Comparison of ENCODE assay signal across 14 cellular contexts in genomic region chr4:174135530-174135929, GRCh38.
DNase-seq lines count a peak whose midpoint lies in the region; ATAC-seq and TF ChIP-seq lines count a peak whose summit lies in the region.
"Had no signal": no experiment of that assay in that cellular context is flagged by ENCODE, and none has a peak within 500 bp of the region (broad histone marks: within the 10 kb centered on the region; RNA-seq: fewer than 3 reads in every experiment).

No MANE protein-coding gene starts in this region.

- POLR2A ChIA-PET in A673 (lab: Charles Lee; ENCODE audit: low non-redundant PET): no interaction called here

- ATAC-seq in HG03175 (IDR thresholded peaks at IDR 0.05; ENCODE audit: unreplicated experiment): peak; percentile 44
- ATAC-seq in psoas muscle: no peak
- no peak for ATAC-seq in GM21576 (IDR thresholded peaks at IDR 0.05; ENCODE audit: unreplicated experiment)
- ATAC-seq: natural killer cell; stimulated activated effector memory CD8-positive, alpha-beta T cell treated with anti-CD3 and anti-CD28 coated beads, Interleukin-12 subunit alpha, Interleukin-12 subunit beta, amount 100 ng/mL, for 72 hours had no signal

- no TSS peak for BruUV-seq in A673 (replicated peaks; lab: Mats Ljungman, UMichigan)

- H3K4me1 ChIP-seq in A673 (ENCODE audit: insufficient read depth, low read length, poor library complexity, severe bottlenecking) (peaks cover 46% of the 10 kb centered on the region), psoas muscle (no peaks in the 10 kb centered on the region)

- H3K4me3 ChIP-seq in A673 (ENCODE audit: low read depth, low read length, poor library complexity, severe bottlenecking): peak overlapping the region; percentile 31
- H3K4me3 ChIP-seq in epithelial cell of proximal tubule (ENCODE audit: low read depth, low read length): peak overlapping the region; percentile 9
- peak overlapping the region; percentile 46 for H3K4me3 ChIP-seq in psoas muscle
- H3K4me3 ChIP-seq in foreskin fibroblast (ENCODE audit: low read depth in 1 of 2, low read length in 2 of 2): peak overlapping the region in 1 of 2 donors; percentile 46

- CTCF ChIA-PET in A673 (lab: Charles Lee): no interaction called here

- WGBS in psoas muscle, 3 donors: 5 to 30% (median 22%) methylated on average over 1 of the region's 1 CpG

- H3K9me3 ChIP-seq in A673 (ENCODE audit: low read depth, low read length, poor library complexity, severe bottlenecking) (no peaks in the 10 kb centered on the region), psoas muscle (no peaks in the 10 kb centered on the region)

- intact Hi-C loops in A673 (cut with micrococcal nuclease; ENCODE audit: unreplicated experiment): no loop called here
- intact Hi-C loops in psoas muscle (cut with DNase I): no loop called here

- H3K27me3 ChIP-seq in A673 (replicated peaks; ENCODE audit: insufficient read depth, low read depth, low read length, poor library complexity): no peaks in the 10 kb centered on the region
- no peaks in the 10 kb centered on the region for H3K27me3 ChIP-seq in psoas muscle (ENCODE audit: insufficient read depth in 3 of 3, low read length in 2 of 3)

- H3K36me3 ChIP-seq in A673 (ENCODE audit: insufficient read depth, low read length, poor library complexity, severe bottlenecking) (no peaks in the 10 kb centered on the region), psoas muscle (ENCODE audit: insufficient read depth in 1 of 2, low read depth in 1 of 2) (no peaks in the 10 kb centered on the region)

- H3K27ac ChIP-seq in A673 (ENCODE audit: low read depth, low read length, poor library complexity, severe bottlenecking) (peak overlapping the region; percentile 8), psoas muscle (no peak overlapping the region)

- TF ChIP-seq CTCF in A673 (conservative IDR thresholded peaks at IDR 0.05; ENCODE audit: low read depth, low read length) (no peak), epithelial cell of proximal tubule (conservative IDR thresholded peaks at IDR 0.05; ENCODE audit: low read depth, low read length) (no peak), psoas muscle (IDR thresholded peaks at IDR 0.05) (no peak), foreskin fibroblast (IDR thresholded peaks at IDR 0.05; ENCODE audit: low read depth, low read length) (no peak)

- DNase-seq in A673 (ENCODE audit: low spot score) (no peak), epithelial cell of proximal tubule (ENCODE audit: low read depth) (no peak), psoas muscle (no peak), pons (ENCODE audit: low spot score) (no peak), foreskin fibroblast (no peak)
- DNase-seq in activated naive CD4-positive, alpha-beta T cell (lab: John Stamatoyannopoulos, UW): no peak
- DNase-seq: effector memory CD4-positive, alpha-beta T cell; immature natural killer cell; natural killer cell; NCI-H1930; T-helper 9 cell had no signal
